34 cellular contexts compared by ENCODE assay signal in genomic region chr2:1461507-1462390, GRCh38. TPM values are rescaled to one million over a fixed set of nuclear protein-coding genes. Genes with fewer than 3 reads are reported as not detected.
"Had no signal": no experiment of that assay in that cellular context is flagged by ENCODE, and none has a peak within 500 bp of the region (broad histone marks: within the 10 kb centered on the region; RNA-seq: fewer than 3 reads in every experiment).

No MANE protein-coding gene starts in this region.

- H3K27me3 ChIP-seq: adrenal gland, body of pancreas, sigmoid colon, tibial nerve, uterus had no signal

- H3K9me3 ChIP-seq: adrenal gland, body of pancreas, heart left ventricle, psoas muscle, sigmoid colon, tibial nerve, uterus had no signal

- H3K79me2 ChIP-seq: parathyroid adenoma had no signal

- H2AFZ ChIP-seq: parathyroid adenoma had no signal

- H3K4me3 Mint-ChIP-seq: activated naive CD4-positive, alpha-beta T cell treated with anti-CD3 and anti-CD28 coated beads for 36 hours; activated naive CD8-positive, alpha-beta T cell treated with anti-CD3 and anti-CD28 coated beads for 36 hours; activated T-helper 1 cell treated with anti-CD3 and anti-CD28 coated beads, Interleukin-12 subunit alpha, Interleukin-12 subunit beta, Interleukin-2, Interleukin-4 antibody, amounts not matched to agents 30 ng/mL and 10 ng/mL and 1 ng/mL, durations not matched to agents 14 hours and 24 hours and 36 hours; effector memory CD8-positive, alpha-beta T cell; immature natural killer cell; nephron progenitor cell; T-helper 2 cell treated with Interferon-gamma antibody and Interleukin-4, amounts not matched to agents 5 μg/mL and 100 μg/mL, for 36 hours had no signal

- H3K4me1 Mint-ChIP-seq: activated naive CD8-positive, alpha-beta T cell treated with anti-CD3 and anti-CD28 coated beads for 36 hours; immature natural killer cell had no signal

- H3K9ac ChIP-seq: parathyroid adenoma had no signal

- H3K27ac Mint-ChIP-seq: activated naive CD4-positive, alpha-beta T cell treated with anti-CD3 and anti-CD28 coated beads for 36 hours; activated naive CD8-positive, alpha-beta T cell treated with anti-CD3 and anti-CD28 coated beads for 36 hours; activated T-helper 1 cell treated with anti-CD3 and anti-CD28 coated beads, Interleukin-12 subunit alpha, Interleukin-12 subunit beta, Interleukin-2, Interleukin-4 antibody, amounts not matched to agents 30 ng/mL and 10 ng/mL and 1 ng/mL, durations not matched to agents 14 hours and 24 hours and 36 hours; effector memory CD8-positive, alpha-beta T cell; immature natural killer cell; T-helper 2 cell treated with Interferon-gamma antibody and Interleukin-4, amounts not matched to agents 5 μg/mL and 100 μg/mL, for 36 hours had no signal

- H3K27me3 Mint-ChIP-seq: activated naive CD8-positive, alpha-beta T cell treated with anti-CD3 and anti-CD28 coated beads for 36 hours had no signal

- H3K36me3 ChIP-seq: adrenal gland, heart left ventricle, sigmoid colon, tibial nerve, uterus had no signal

- H3K9me3 Mint-ChIP-seq: activated naive CD4-positive, alpha-beta T cell treated with anti-CD3 and anti-CD28 coated beads for 36 hours; activated naive CD8-positive, alpha-beta T cell treated with anti-CD3 and anti-CD28 coated beads for 36 hours; activated T-helper 1 cell treated with anti-CD3 and anti-CD28 coated beads, Interleukin-12 subunit alpha, Interleukin-12 subunit beta, Interleukin-2, Interleukin-4 antibody, amounts not matched to agents 30 ng/mL and 10 ng/mL and 1 ng/mL, durations not matched to agents 14 hours and 24 hours and 36 hours; effector memory CD8-positive, alpha-beta T cell; immature natural killer cell; T-helper 2 cell treated with Interferon-gamma antibody and Interleukin-4, amounts not matched to agents 5 μg/mL and 100 μg/mL, for 36 hours had no signal

- ATAC-seq: body of pancreas; effector memory CD8-positive, alpha-beta T cell; psoas muscle had no signal

- H3K27ac ChIP-seq: adrenal gland, body of pancreas, heart left ventricle, parathyroid adenoma, psoas muscle, sigmoid colon, tibial nerve, uterus had no signal

- H3K4me3 ChIP-seq: adrenal gland, body of pancreas, heart left ventricle, psoas muscle, sigmoid colon, tibial nerve, uterus had no signal

- H3K36me3 Mint-ChIP-seq: activated naive CD8-positive, alpha-beta T cell treated with anti-CD3 and anti-CD28 coated beads for 36 hours; immature natural killer cell had no signal

- DNase-seq: activated CD4-positive, alpha-beta T cell treated with anti-CD3 and anti-CD28 coated beads for 4 hours; activated CD4-positive, alpha-beta T cell treated with anti-CD3 and anti-CD28 coated beads, Interleukin-2, amount 50 U/mL, for 4 hours; activated CD8-positive, alpha-beta memory T cell treated with anti-CD3 and anti-CD28 coated beads, Interleukin-2, amount 50 U/mL, for 4 hours; activated effector memory CD4-positive, alpha-beta T cell treated with anti-CD3 and anti-CD28 coated beads, Interleukin-2, amount 50 U/mL, for 16 hours; activated naive CD4-positive, alpha-beta T cell treated with anti-CD3 and anti-CD28 coated beads for 36 hours; activated naive CD8-positive, alpha-beta T cell treated with anti-CD3 and anti-CD28 coated beads for 36 hours; activated T-cell treated with anti-CD3 and anti-CD28 coated beads, Interleukin-2, amount 50 U/mL, for 1 hour; adrenal gland; aorta; body of pancreas; cortex of kidney; effector memory CD8-positive, alpha-beta T cell; erythroblast; foreskin fibroblast; heart left ventricle; hypothalamus; immature natural killer cell; mesendoderm; nephron progenitor cell; nucleus accumbens; psoas muscle; sigmoid colon; small intestine; stimulated activated CD4-positive, alpha-beta T cell treated with anti-CD3 and anti-CD28 coated beads, Interleukin-1b, Interleukin-23, amount 100 ng/mL, for 48 hours; stimulated activated naive CD4-positive, alpha-beta T cell treated with Interleukin-2 at 50 U/mL for 16 hours; T-helper 1 cell; uterus had no signal

- H3K4me1 ChIP-seq: adrenal gland, body of pancreas, heart left ventricle, parathyroid adenoma, psoas muscle, sigmoid colon, tibial nerve, uterus had no signal

RNA-seq across cellular contexts. Expression of gene TPO, which starts 48.5 kb away (rescaled TPM):
- total RNA-seq: activated CD8-positive, alpha-beta memory T cell treated with anti-CD3 and anti-CD28 coated beads for 36 hours; activated naive CD4-positive, alpha-beta T cell treated with anti-CD3 and anti-CD28 coated beads for 36 hours; activated naive CD8-positive, alpha-beta T cell treated with anti-CD3 and anti-CD28 coated beads for 36 hours; activated T-helper 1 cell treated with anti-CD3 and anti-CD28 coated beads, Interleukin-12 subunit alpha, Interleukin-12 subunit beta, Interleukin-2, Interleukin-4 antibody, amounts not matched to agents 30 ng/mL and 10 ng/mL and 1 ng/mL, durations not matched to agents 14 hours and 24 hours and 36 hours; kidney epithelial cell; temporal lobe had no signal
- polyA plus RNA-seq: aorta, immature natural killer cell had no signal
